16 cellular contexts compared by ENCODE assay signal in the genomic region with DNA sequence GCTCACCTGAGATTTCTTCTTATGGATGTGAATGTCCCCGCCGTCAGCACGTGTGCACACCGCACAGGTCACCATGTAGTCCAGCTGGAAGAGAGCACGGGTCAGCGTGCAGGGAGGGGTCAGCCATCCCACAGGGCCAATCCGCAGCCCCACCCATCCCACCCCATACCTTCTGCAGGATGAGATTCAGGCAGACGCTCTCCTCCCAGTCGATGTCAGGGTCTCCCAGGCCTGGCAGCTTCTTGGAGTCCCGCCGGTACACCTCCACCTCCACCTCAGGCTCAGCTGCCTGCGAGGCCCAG. TPM values are rescaled to one million over a fixed set of nuclear protein-coding genes. Genes with fewer than 3 reads are reported as not detected.
DNase-seq lines count a peak whose midpoint lies in the region; ATAC-seq and TF ChIP-seq lines count a peak whose summit lies in the region.
"Had no signal": no experiment of that assay in that cellular context is flagged by ENCODE, and none has a peak within 500 bp of the region (broad histone marks: within the 10 kb centered on the region; RNA-seq: fewer than 3 reads in every experiment).

No MANE protein-coding gene starts in this region.

- H3K27ac ChIP-seq in spleen (no peak overlapping the region), SJCRH30 (no peak overlapping the region)
- H3K27ac ChIP-seq: BLaER1 had no signal

- 86 to 95% (median 91%) methylated on average over 4 to 12 of the region's 12 CpGs for WGBS in spleen, 5 donors

- CTCF ChIA-PET in activated CD8-positive, alpha-beta T cell treated with anti-CD3 and anti-CD28 coated beads, Interleukin-2, amount 10 ng/mL, durations not matched to agents 7 days and 5 days (lab: Charles Lee) = no interaction called here
- CTCF ChIA-PET in activated CD8-positive, alpha-beta T cell treated with anti-CD3 and anti-CD28 coated beads for 36 hours (lab: Charles Lee) = no interaction called here

- H3K4me3 Mint-ChIP-seq in activated CD8-positive, alpha-beta T cell treated with anti-CD3 and anti-CD28 coated beads, Interleukin-2, amount 10 ng/mL, durations not matched to agents 7 days and 5 days = no peak overlapping the region
- H3K4me3 Mint-ChIP-seq in activated CD8-positive, alpha-beta T cell treated with anti-CD3 and anti-CD28 coated beads for 36 hours = no peak overlapping the region
- H3K4me3 Mint-ChIP-seq in chondrocyte (ENCODE audit: unreplicated experiment) = no peak overlapping the region
- H3K4me3 Mint-ChIP-seq: HFFc6 had no signal

- H3K27ac Mint-ChIP-seq in activated CD8-positive, alpha-beta T cell treated with anti-CD3 and anti-CD28 coated beads, Interleukin-2, amount 10 ng/mL, durations not matched to agents 7 days and 5 days = peak overlapping the region; percentile 67
- H3K27ac Mint-ChIP-seq in activated CD8-positive, alpha-beta T cell treated with anti-CD3 and anti-CD28 coated beads for 36 hours = no peak overlapping the region
- H3K27ac Mint-ChIP-seq in chondrocyte (ENCODE audit: unreplicated experiment) = no peak overlapping the region
- H3K27ac Mint-ChIP-seq: HFFc6 had no signal

- H3K36me3 ChIP-seq in H7 (replicated peaks; ENCODE audit: control insufficient read depth, insufficient read depth, low read length) (peaks cover 4% of the 10 kb centered on the region; the same call in 1 of the 2 replicates), spleen (peaks cover 0 to 98% (median 51%) of the 10 kb centered on the region in 6 donors), SJCRH30 (no peaks in the 10 kb centered on the region)

- DNase-seq in activated CD8-positive, alpha-beta T cell treated with anti-CD3 and anti-CD28 coated beads, Interleukin-2, amount 10 ng/mL, durations not matched to agents 7 days and 5 days = no peak
- DNase-seq in activated CD8-positive, alpha-beta T cell treated with anti-CD3 and anti-CD28 coated beads for 36 hours = no peak
- DNase-seq in H7 = peak; percentile 14
- DNase-seq in chondrocyte (ENCODE audit: low spot score) = peak; percentile 65
- peak; percentile 43 for DNase-seq in spleen
- DNase-seq in Kasumi-1 (lab: John Stamatoyannopoulos, UW) = no peak
- DNase-seq in T-helper 2 cell = no peak
- DNase-seq in SJCRH30 = no peak
- DNase-seq: 8988T, AML-193, Calu3, DMS 273 treated with DMSO at 0.1 percent for 48 hours, GOT3, HCEC 1CT, HFFc6 had no signal

- intact Hi-C loops in activated CD8-positive, alpha-beta T cell treated with anti-CD3 and anti-CD28 coated beads for 36 hours (cut with micrococcal nuclease) = no loop called here
- intact Hi-C loops in spleen (cut with DNase I; ENCODE audit: low total_unique reads) = no loop called here

- H3K4me3 ChIP-seq in H7 (ENCODE audit: insufficient read depth, low read depth, low read length) (no peak overlapping the region), spleen (no peak overlapping the region), SJCRH30 (no peak overlapping the region)
- H3K4me3 ChIP-seq: BLaER1 had no signal

- no peak for TF ChIP-seq POLR2A in spleen (IDR thresholded peaks at IDR 0.05)

- no peaks in the 10 kb centered on the region for H3K27me3 Mint-ChIP-seq in activated CD8-positive, alpha-beta T cell treated with anti-CD3 and anti-CD28 coated beads, Interleukin-2, amount 10 ng/mL, durations not matched to agents 7 days and 5 days (ENCODE audit: low read depth)
- H3K27me3 Mint-ChIP-seq in activated CD8-positive, alpha-beta T cell treated with anti-CD3 and anti-CD28 coated beads for 36 hours = no peaks in the 10 kb centered on the region
- H3K27me3 Mint-ChIP-seq in chondrocyte (ENCODE audit: low read depth) = no peaks in the 10 kb centered on the region

- no peaks in the 10 kb centered on the region for H3K4me1 Mint-ChIP-seq in activated CD8-positive, alpha-beta T cell treated with anti-CD3 and anti-CD28 coated beads, Interleukin-2, amount 10 ng/mL, durations not matched to agents 7 days and 5 days (ENCODE audit: low read depth)
- H3K4me1 Mint-ChIP-seq in activated CD8-positive, alpha-beta T cell treated with anti-CD3 and anti-CD28 coated beads for 36 hours (ENCODE audit: low read depth) = no peaks in the 10 kb centered on the region
- H3K4me1 Mint-ChIP-seq in chondrocyte (ENCODE audit: low read depth) = peaks cover 47% of the 10 kb centered on the region

- H3K9me3 ChIP-seq in spleen = no peaks in the 10 kb centered on the region
- no peaks in the 10 kb centered on the region for H3K9me3 ChIP-seq in SJCRH30 (replicated peaks)
- H3K9me3 ChIP-seq: BLaER1 had no signal

- TF ChIP-seq CTCF in activated CD8-positive, alpha-beta T cell treated with anti-CD3 and anti-CD28 coated beads for 36 hours (IDR thresholded peaks at IDR 0.05) = no peak
- no peak for TF ChIP-seq CTCF in chondrocyte (IDR thresholded peaks at IDR 0.05)
- TF ChIP-seq CTCF in spleen (IDR thresholded peaks at IDR 0.05 in 8 of 11, conservative IDR thresholded peaks at IDR 0.05 in 3 of 11) = no peak

- H3K9me3 Mint-ChIP-seq in activated CD8-positive, alpha-beta T cell treated with anti-CD3 and anti-CD28 coated beads, Interleukin-2, amount 10 ng/mL, durations not matched to agents 7 days and 5 days (ENCODE audit: insufficient read depth) = no peaks in the 10 kb centered on the region
- no peaks in the 10 kb centered on the region for H3K9me3 Mint-ChIP-seq in activated CD8-positive, alpha-beta T cell treated with anti-CD3 and anti-CD28 coated beads for 36 hours
- no peaks in the 10 kb centered on the region for H3K9me3 Mint-ChIP-seq in chondrocyte (ENCODE audit: low read depth)
- H3K9me3 Mint-ChIP-seq: HFFc6 had no signal

- ATAC-seq in activated CD8-positive, alpha-beta T cell treated with anti-CD3 and anti-CD28 coated beads, Interleukin-2, amount 10 ng/mL, durations not matched to agents 7 days and 5 days = no peak
- ATAC-seq in activated CD8-positive, alpha-beta T cell treated with anti-CD3 and anti-CD28 coated beads for 36 hours = no peak

- peaks cover 0 to 10% (median 0%) of the 10 kb centered on the region in 6 donors for H3K4me1 ChIP-seq in spleen
- peaks cover 18% of the 10 kb centered on the region for H3K4me1 ChIP-seq in SJCRH30

- no peaks in the 10 kb centered on the region for H3K27me3 ChIP-seq in H7 (ENCODE audit: control insufficient read depth, insufficient read depth, low read length)
- H3K27me3 ChIP-seq in spleen (replicated peaks in 1 of 7) = no peaks in the 10 kb centered on the region
- H3K27me3 ChIP-seq in SJCRH30 = no peaks in the 10 kb centered on the region
- H3K27me3 ChIP-seq: BLaER1 had no signal

- POLR2A ChIA-PET in activated CD8-positive, alpha-beta T cell treated with anti-CD3 and anti-CD28 coated beads, Interleukin-2, amount 10 ng/mL, durations not matched to agents 7 days and 5 days (lab: Charles Lee) = no interaction called here
- POLR2A ChIA-PET in activated CD8-positive, alpha-beta T cell treated with anti-CD3 and anti-CD28 coated beads for 36 hours (lab: Charles Lee) = no interaction called here

- H3K36me3 Mint-ChIP-seq in activated CD8-positive, alpha-beta T cell treated with anti-CD3 and anti-CD28 coated beads, Interleukin-2, amount 10 ng/mL, durations not matched to agents 7 days and 5 days (ENCODE audit: low read depth) = peaks cover 2% of the 10 kb centered on the region
- peaks cover 8% of the 10 kb centered on the region for H3K36me3 Mint-ChIP-seq in activated CD8-positive, alpha-beta T cell treated with anti-CD3 and anti-CD28 coated beads for 36 hours (ENCODE audit: low read depth)
- H3K36me3 Mint-ChIP-seq in chondrocyte (ENCODE audit: low read depth) = peaks cover 13% of the 10 kb centered on the region

RNA-seq across cellular contexts. Expression of a gene that starts 35.1 kb away (rescaled TPM):
- 10 to 100 TPM; 48.5 to 52.4 TPM for total RNA-seq in activated CD8-positive, alpha-beta T cell treated with anti-CD3 and anti-CD28 coated beads, Interleukin-2, amount 10 ng/mL, durations not matched to agents 7 days and 5 days
- total RNA-seq in activated CD8-positive, alpha-beta T cell treated with anti-CD3 and anti-CD28 coated beads for 36 hours = 10 to 100 TPM; 38.4 to 40.4 TPM
- 37.5 and 43.9 TPM in 2 replicates for total RNA-seq in H7 (2014; rRNA removed; shearing (Covaris generic))
- total RNA-seq in chondrocyte = 103 to 109 TPM (median 109 TPM) in 3 replicates
- 10 to 100 TPM; 35.5 to 93.1 (median 73.7) TPM for total RNA-seq in spleen
- 10 to 100 TPM; 32.6 to 61.5 (median 46.6) TPM for polyA plus RNA-seq in spleen
- 9.3 and 15.2 TPM in 2 replicates for total RNA-seq in SJCRH30 (2014; rRNA removed; shearing (Covaris generic))

RNA-seq across cellular contexts. Expression of a gene that starts 41.9 kb away (rescaled TPM):
- total RNA-seq in activated CD8-positive, alpha-beta T cell treated with anti-CD3 and anti-CD28 coated beads, Interleukin-2, amount 10 ng/mL, durations not matched to agents 7 days and 5 days = 100 to 1,000 TPM; 161 to 167 TPM
- 100 to 1,000 TPM; 123 to 133 TPM for total RNA-seq in activated CD8-positive, alpha-beta T cell treated with anti-CD3 and anti-CD28 coated beads for 36 hours
- 82.6 and 89.0 TPM in 2 replicates for total RNA-seq in H7 (2014; rRNA removed; shearing (Covaris generic))
- total RNA-seq in chondrocyte = 35.8 to 44.1 TPM (median 41.6 TPM) in 3 replicates
- 100 to 1,000 TPM in 2 of 7 donors, 10 to 100 TPM in 5; 85.9 to 109 (median 98.5) TPM for total RNA-seq in spleen
- 10 to 100 TPM; 16.2 to 26.4 (median 17.5) TPM for polyA plus RNA-seq in spleen
- total RNA-seq in SJCRH30 (2014; rRNA removed; shearing (Covaris generic)) = 52.2 and 58.6 TPM in 2 replicates

Comparison
In these comparisons a context has a peak if more than half of its experiments do, and no peak if none do; other contexts are left out.
1. DNase-seq: peak in H7 (single experiment), chondrocyte (single experiment) and spleen (single experiment); none in activated CD8-positive, alpha-beta T cell treated with anti-CD3 and anti-CD28 coated beads, Interleukin-2, amount 10 ng/mL, durations not matched to agents 7 days and 5 days (single experiment), activated CD8-positive, alpha-beta T cell treated with anti-CD3 and anti-CD28 coated beads for 36 hours (single experiment), Kasumi-1 (0 of 2), T-helper 2 cell (0 of 5) and SJCRH30 (0 of 2).